1 cellular context compared by ENCODE assay signal in the genomic region with DNA sequence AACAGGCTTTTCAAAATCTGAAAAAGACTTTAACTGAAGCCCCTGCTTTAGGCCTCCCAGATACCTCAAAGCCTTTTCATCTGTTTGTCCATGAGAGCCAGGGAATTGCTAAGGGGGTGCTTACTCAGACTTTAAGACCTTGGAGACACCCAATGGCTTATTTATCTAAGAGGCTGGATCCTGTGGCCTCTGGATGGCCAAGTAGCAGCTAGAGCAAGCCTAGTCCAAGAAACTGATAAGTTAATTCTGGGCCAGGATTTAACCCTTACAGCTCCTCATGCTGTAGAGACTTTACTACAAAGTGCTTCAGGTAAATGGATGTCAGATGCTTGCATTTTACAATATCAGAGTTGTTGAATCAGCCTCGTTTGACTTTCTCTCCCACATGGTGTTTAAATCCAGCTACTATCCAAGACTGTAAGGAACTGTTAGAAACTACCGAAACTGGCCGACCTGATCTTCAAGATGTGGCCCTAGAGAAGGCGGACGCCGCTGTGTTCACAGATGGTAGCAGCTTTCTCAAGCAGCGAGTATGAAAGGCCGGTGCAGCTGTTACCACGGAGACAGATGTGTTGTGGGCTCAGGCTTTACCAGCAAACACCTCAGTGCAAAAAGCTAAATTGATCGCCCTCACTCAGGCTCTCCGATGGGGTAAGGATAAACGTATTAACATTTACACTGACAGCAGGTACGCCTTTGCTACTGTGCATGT.
TF ChIP-seq lines count a peak whose summit lies in the region.

No MANE protein-coding gene starts in this region.

TF ChIP-seq in K562, 482 proteins besides CTCF, POLR2A, EP300 and RAD21 (continued from another document):
- TF ChIP-seq, protein P1, sequence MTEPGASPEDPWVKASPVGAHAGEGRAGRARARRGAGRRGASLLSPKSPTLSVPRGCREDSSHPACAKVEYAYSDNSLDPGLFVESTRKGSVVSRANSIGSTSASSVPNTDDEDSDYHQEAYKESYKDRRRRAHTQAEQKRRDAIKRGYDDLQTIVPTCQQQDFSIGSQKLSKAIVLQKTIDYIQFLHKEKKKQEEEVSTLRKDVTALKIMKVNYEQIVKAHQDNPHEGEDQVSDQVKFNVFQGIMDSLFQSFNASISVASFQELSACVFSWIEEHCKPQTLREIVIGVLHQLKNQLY (CRISPR knock-in tag; conservative IDR thresholded peaks at IDR 0.05): no peak
- TF ChIP-seq, protein P2, sequence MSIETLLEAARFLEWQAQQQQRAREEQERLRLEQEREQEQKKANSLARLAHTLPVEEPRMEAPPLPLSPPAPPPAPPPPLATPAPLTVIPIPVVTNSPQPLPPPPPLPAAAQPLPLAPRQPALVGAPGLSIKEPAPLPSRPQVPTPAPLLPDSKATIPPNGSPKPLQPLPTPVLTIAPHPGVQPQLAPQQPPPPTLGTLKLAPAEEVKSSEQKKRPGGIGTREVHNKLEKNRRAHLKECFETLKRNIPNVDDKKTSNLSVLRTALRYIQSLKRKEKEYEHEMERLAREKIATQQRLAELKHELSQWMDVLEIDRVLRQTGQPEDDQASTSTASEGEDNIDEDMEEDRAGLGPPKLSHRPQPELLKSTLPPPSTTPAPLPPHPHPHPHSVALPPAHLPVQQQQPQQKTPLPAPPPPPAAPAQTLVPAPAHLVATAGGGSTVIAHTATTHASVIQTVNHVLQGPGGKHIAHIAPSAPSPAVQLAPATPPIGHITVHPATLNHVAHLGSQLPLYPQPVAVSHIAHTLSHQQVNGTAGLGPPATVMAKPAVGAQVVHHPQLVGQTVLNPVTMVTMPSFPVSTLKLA (conservative IDR thresholded peaks at IDR 0.05): 0 out of 4 replicates have a peak, but pooled peaks of 1 of the 2 experiments have one; percentile 20
- peak; percentile 35; the same call in 1 of the 2 replicates for TF ChIP-seq ZNF589 (CRISPR knock-in tag; IDR thresholded peaks at IDR 0.05; ENCODE audit: low read depth)
- TF ChIP-seq, protein P3, sequence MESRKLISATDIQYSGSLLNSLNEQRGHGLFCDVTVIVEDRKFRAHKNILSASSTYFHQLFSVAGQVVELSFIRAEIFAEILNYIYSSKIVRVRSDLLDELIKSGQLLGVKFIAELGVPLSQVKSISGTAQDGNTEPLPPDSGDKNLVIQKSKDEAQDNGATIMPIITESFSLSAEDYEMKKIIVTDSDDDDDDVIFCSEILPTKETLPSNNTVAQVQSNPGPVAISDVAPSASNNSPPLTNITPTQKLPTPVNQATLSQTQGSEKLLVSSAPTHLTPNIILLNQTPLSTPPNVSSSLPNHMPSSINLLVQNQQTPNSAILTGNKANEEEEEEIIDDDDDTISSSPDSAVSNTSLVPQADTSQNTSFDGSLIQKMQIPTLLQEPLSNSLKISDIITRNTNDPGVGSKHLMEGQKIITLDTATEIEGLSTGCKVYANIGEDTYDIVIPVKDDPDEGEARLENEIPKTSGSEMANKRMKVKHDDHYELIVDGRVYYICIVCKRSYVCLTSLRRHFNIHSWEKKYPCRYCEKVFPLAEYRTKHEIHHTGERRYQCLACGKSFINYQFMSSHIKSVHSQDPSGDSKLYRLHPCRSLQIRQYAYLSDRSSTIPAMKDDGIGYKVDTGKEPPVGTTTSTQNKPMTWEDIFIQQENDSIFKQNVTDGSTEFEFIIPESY (CRISPR knock-in tag; IDR thresholded peaks at IDR 0.05): no peak
- no peak for TF ChIP-seq CBX2 (IDR thresholded peaks at IDR 0.05; ENCODE audit: insufficient read depth, low read length, poor library complexity, severe bottlenecking)
- TF ChIP-seq, protein P4, sequence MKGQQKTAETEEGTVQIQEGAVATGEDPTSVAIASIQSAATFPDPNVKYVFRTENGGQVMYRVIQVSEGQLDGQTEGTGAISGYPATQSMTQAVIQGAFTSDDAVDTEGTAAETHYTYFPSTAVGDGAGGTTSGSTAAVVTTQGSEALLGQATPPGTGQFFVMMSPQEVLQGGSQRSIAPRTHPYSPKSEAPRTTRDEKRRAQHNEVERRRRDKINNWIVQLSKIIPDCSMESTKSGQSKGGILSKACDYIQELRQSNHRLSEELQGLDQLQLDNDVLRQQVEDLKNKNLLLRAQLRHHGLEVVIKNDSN (CRISPR knock-in tag; IDR thresholded peaks at IDR 0.05): no peak
- TF ChIP-seq SMAD3 (CRISPR knock-in tag; conservative IDR thresholded peaks at IDR 0.05): 0 out of 2 replicates have a peak, but pooled peaks have one; percentile 30
- TF ChIP-seq, protein P5, sequence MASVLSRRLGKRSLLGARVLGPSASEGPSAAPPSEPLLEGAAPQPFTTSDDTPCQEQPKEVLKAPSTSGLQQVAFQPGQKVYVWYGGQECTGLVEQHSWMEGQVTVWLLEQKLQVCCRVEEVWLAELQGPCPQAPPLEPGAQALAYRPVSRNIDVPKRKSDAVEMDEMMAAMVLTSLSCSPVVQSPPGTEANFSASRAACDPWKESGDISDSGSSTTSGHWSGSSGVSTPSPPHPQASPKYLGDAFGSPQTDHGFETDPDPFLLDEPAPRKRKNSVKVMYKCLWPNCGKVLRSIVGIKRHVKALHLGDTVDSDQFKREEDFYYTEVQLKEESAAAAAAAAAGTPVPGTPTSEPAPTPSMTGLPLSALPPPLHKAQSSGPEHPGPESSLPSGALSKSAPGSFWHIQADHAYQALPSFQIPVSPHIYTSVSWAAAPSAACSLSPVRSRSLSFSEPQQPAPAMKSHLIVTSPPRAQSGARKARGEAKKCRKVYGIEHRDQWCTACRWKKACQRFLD (CRISPR knock-in tag; IDR thresholded peaks at IDR 0.05): no peak
